Comparison of ENCODE assay signal across 28 cellular contexts in the genomic region with DNA sequence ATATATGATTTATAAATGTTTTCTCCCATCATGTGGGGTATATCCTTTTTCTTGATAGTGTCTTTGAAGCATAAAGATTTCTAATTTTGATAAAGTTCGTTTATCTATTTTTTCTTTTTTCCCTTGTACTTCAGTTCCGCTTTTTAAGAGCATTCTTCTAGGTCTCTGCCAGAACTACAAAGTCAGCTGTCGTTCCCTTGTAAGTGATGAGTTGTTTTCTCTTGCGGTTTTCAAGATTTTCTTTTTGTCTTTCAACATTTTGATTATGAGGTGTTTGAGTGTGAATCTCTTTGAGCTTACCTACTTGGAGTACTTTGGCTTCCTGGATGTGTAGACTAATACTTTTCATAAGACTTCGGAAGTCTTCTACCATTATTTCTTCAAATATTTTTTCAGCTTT.
"Had no signal": no experiment of that assay in that cellular context is flagged by ENCODE, and none has a peak within 500 bp of the region (broad histone marks: within the 10 kb centered on the region; RNA-seq: fewer than 3 reads in every experiment).

No MANE protein-coding gene starts in this region.

- H3K36me3 ChIP-seq: ovary, right lobe of liver, suprapubic skin, transverse colon, upper lobe of right lung, uterus had no signal

- H3K4me1 Mint-ChIP-seq: natural killer cell; stimulated activated naive CD8-positive, alpha-beta T cell treated with anti-CD3 and anti-CD28 coated beads, Interleukin-15, amount 100 ng/mL, for 72 hours had no signal

- H3K4me3 ChIP-seq: coronary artery, esophagus muscularis mucosa, gastroesophageal sphincter, heart left ventricle, hepatocyte, left lung, ovary, right lobe of liver, smooth muscle cell, suprapubic skin, transverse colon, upper lobe of right lung, uterus had no signal

- DNase-seq: dermis blood vessel endothelial cell; effector memory CD4-positive, alpha-beta T cell; foreskin keratinocyte; heart left ventricle; left cardiac atrium; left lung; mesendoderm; natural killer cell; occipital lobe; ovary; right lobe of liver; stimulated activated CD4-positive, alpha-beta T cell treated with anti-CD3 and anti-CD28 coated beads, Interleukin-12 subunit alpha, Interleukin-12 subunit beta, amount 100 ng/mL, for 4 hours; stimulated activated CD4-positive, alpha-beta T cell treated with anti-CD3 and anti-CD28 coated beads, Interleukin-1b, Interleukin-23, amount 100 ng/mL, for 48 hours; stimulated activated CD4-positive, alpha-beta T cell treated with anti-CD3 and anti-CD28 coated beads, Interleukin-4, amount 100 ng/mL, for 1 hour; stimulated activated CD8-positive, alpha-beta memory T cell treated with anti-CD3 and anti-CD28 coated beads, Interleukin-4, amount 100 ng/mL, for 48 hours; stimulated activated naive CD4-positive, alpha-beta T cell; stimulated activated naive CD8-positive, alpha-beta T cell treated with anti-CD3 and anti-CD28 coated beads, Interleukin-15, amount 100 ng/mL, for 72 hours; transverse colon; upper lobe of right lung; uterus had no signal

- H3K4me2 ChIP-seq: hepatocyte, smooth muscle cell had no signal

- H3K27ac ChIP-seq: coronary artery, foreskin keratinocyte, gastroesophageal sphincter, heart left ventricle, hepatocyte, left lung, ovary, right lobe of liver, suprapubic skin, transverse colon, upper lobe of right lung, uterus had no signal

- FAIRE-seq: endothelial cell of umbilical vein, islet of Langerhans had no signal

- H3K27ac Mint-ChIP-seq: natural killer cell; stimulated activated naive CD8-positive, alpha-beta T cell treated with anti-CD3 and anti-CD28 coated beads, Interleukin-15, amount 100 ng/mL, for 72 hours had no signal

- H3K4me3 Mint-ChIP-seq: natural killer cell; stimulated activated naive CD8-positive, alpha-beta T cell treated with anti-CD3 and anti-CD28 coated beads, Interleukin-15, amount 100 ng/mL, for 72 hours had no signal

- H3K9me3 ChIP-seq: ovary, right lobe of liver, suprapubic skin, upper lobe of right lung, uterus had no signal

- ATAC-seq: foreskin keratinocyte; gastroesophageal sphincter; heart left ventricle; left cardiac atrium; left lung; natural killer cell; right lobe of liver; stimulated activated naive CD8-positive, alpha-beta T cell treated with anti-CD3 and anti-CD28 coated beads, Interleukin-15, amount 100 ng/mL, for 72 hours; upper lobe of right lung had no signal

- H3K4me1 ChIP-seq: left lung, right lobe of liver had no signal

- H3K36me3 Mint-ChIP-seq: natural killer cell had no signal

- H2AFZ ChIP-seq: hepatocyte had no signal

- H3K27me3 ChIP-seq: esophagus muscularis mucosa, foreskin keratinocyte, gastroesophageal sphincter, heart left ventricle, hepatocyte, left lung, ovary, right lobe of liver, suprapubic skin, transverse colon, upper lobe of right lung, uterus had no signal
